In genomic region chr15:49876401-49877038, GRCh38 we compare ENCODE assay signal across 9 cellular contexts.
DNase-seq lines count a peak whose midpoint lies in the region; ATAC-seq, FAIRE-seq and TF ChIP-seq lines count a peak whose summit lies in the region.
"Had no signal": no experiment of that assay in that cellular context is flagged by ENCODE, and none has a peak within 500 bp of the region (broad histone marks: within the 10 kb centered on the region; RNA-seq: fewer than 3 reads in every experiment).

No MANE protein-coding gene starts in this region.

- no peaks in the 10 kb centered on the region for H3K27me3 ChIP-seq in colonic mucosa
- H3K27me3 ChIP-seq in mesenchymal stem cell (ENCODE audit: control insufficient read depth in 1 of 2, insufficient read depth in 1 of 2, low read length in 2 of 2): no peaks in the 10 kb centered on the region
- no peaks in the 10 kb centered on the region for H3K27me3 ChIP-seq in vagina

- TF ChIP-seq POLR2A in vagina (IDR thresholded peaks at IDR 0.05) (no peak), GM12891 (IDR thresholded peaks at IDR 0.05; ENCODE audit: low read depth, low read length) (no peak)

- H2BK120ac ChIP-seq in mesenchymal stem cell (ENCODE audit: low read depth, low read length): peak overlapping the region; percentile 19

- no peaks in the 10 kb centered on the region for H3K79me1 ChIP-seq in mesenchymal stem cell (replicated peaks; ENCODE audit: low read length, poor library complexity, severe bottlenecking)

- H3K9me3 Mint-ChIP-seq in stimulated activated naive B cell treated with anti-CD40 and anti-IgM and Interleukin-4, amounts not matched to agents 10 μg/mL and 1 μg/mL and 100 μg/mL, for 72 hours: no peaks in the 10 kb centered on the region
- H3K9me3 Mint-ChIP-seq: activated B cell treated with CpG ODN at 0.5 μM for 24 hours had no signal

- H3K4me1 ChIP-seq in colonic mucosa (peaks cover 6% of the 10 kb centered on the region), mesenchymal stem cell (ENCODE audit: control insufficient read depth, insufficient read depth, low read depth, low read length) (no peaks in the 10 kb centered on the region), vagina (peaks cover 40% of the 10 kb centered on the region)

- H2BK12ac ChIP-seq in mesenchymal stem cell (ENCODE audit: low read length in 2 of 2): peak overlapping the region in 1 of 2 experiments; percentile 32

- FAIRE-seq in GM12891 (lab: Jason Lieb, UNC): no peak

- TF ChIP-seq CTCF in colonic mucosa (IDR thresholded peaks at IDR 0.05): peak; percentile 32
- TF ChIP-seq CTCF in vagina (IDR thresholded peaks at IDR 0.05): peak in 2 of 3 experiments; percentile 13 to 25

- no peak overlapping the region for H2AFZ ChIP-seq in mesenchymal stem cell (ENCODE audit: low read depth, low read length)

- H3K4ac ChIP-seq in mesenchymal stem cell (ENCODE audit: low read depth in 1 of 2, low read length in 2 of 2): peak overlapping the region in 1 of 2 experiments; percentile 22

- no peak overlapping the region for H3K4me3 Mint-ChIP-seq in stimulated activated naive B cell treated with anti-CD40 and anti-IgM and Interleukin-4, amounts not matched to agents 10 μg/mL and 1 μg/mL and 100 μg/mL, for 72 hours
- H3K4me3 Mint-ChIP-seq: activated B cell treated with CpG ODN at 0.5 μM for 24 hours had no signal

- peak overlapping the region; percentile 44 to 66 for H3K18ac ChIP-seq in mesenchymal stem cell (ENCODE audit: low read depth in 1 of 2, low read length in 2 of 2)

- peak; percentile 89 for ATAC-seq in Right ventricle myocardium inferior
- no peak for ATAC-seq in stimulated activated naive B cell treated with anti-CD40 and anti-IgM and Interleukin-4, amounts not matched to agents 10 μg/mL and 1 μg/mL and 100 μg/mL, for 72 hours (replicated peaks)

- no peak for DNase-seq in Right ventricle myocardium inferior (ENCODE audit: missing footprints)
- no peak for DNase-seq in cardiac septum (ENCODE audit: low spot score)
- DNase-seq in colonic mucosa: no peak
- no peak for DNase-seq in mesenchymal stem cell
- no peak for DNase-seq in vagina (ENCODE audit: extremely low spot score in 2 of 2)
- DNase-seq in stimulated activated naive B cell treated with anti-CD40 and anti-IgM and Interleukin-4, amounts not matched to agents 10 μg/mL and 1 μg/mL and 100 μg/mL, for 72 hours: no peak
- DNase-seq in GM12891 (ENCODE audit: insufficient read length, low spot score): no peak
- DNase-seq in stimulated activated CD4-positive, alpha-beta T cell treated with anti-CD3 and anti-CD28 coated beads, Interleukin-4, amount 100 ng/mL, for 24 hours: no peak
- DNase-seq: activated B cell treated with CpG ODN at 0.5 μM for 24 hours had no signal

- 44% methylated on average over 5 of the region's 5 CpGs for WGBS in mesenchymal stem cell

- H3K27ac ChIP-seq in colonic mucosa (peak overlapping the region; percentile 58), mesenchymal stem cell (ENCODE audit: low read length, poor library complexity, severe bottlenecking) (no peak overlapping the region), vagina (peak overlapping the region; percentile 84)

- H2BK5ac ChIP-seq in mesenchymal stem cell (ENCODE audit: low read depth, low read length, poor library complexity, severe bottlenecking): no peak overlapping the region

- H4K8ac ChIP-seq in mesenchymal stem cell (ENCODE audit: low read length): peak overlapping the region; percentile 66

- H3K4me3 ChIP-seq in colonic mucosa: no peak overlapping the region
- H3K4me3 ChIP-seq in mesenchymal stem cell (ENCODE audit: insufficient read depth in 1 of 2, low read depth in 1 of 2, low read length in 2 of 2): no peak overlapping the region
- no peak overlapping the region for H3K4me3 ChIP-seq in vagina

- H3K23ac ChIP-seq in mesenchymal stem cell (ENCODE audit: low read length in 2 of 2): no peak overlapping the region

- no peak overlapping the region for H2BK15ac ChIP-seq in mesenchymal stem cell (ENCODE audit: low read depth, poor library complexity, severe bottlenecking)

- no peak overlapping the region for H3K4me2 ChIP-seq in mesenchymal stem cell (ENCODE audit: low read length, poor library complexity, severe bottlenecking)

- no peaks in the 10 kb centered on the region for H3K36me3 Mint-ChIP-seq in stimulated activated naive B cell treated with anti-CD40 and anti-IgM and Interleukin-4, amounts not matched to agents 10 μg/mL and 1 μg/mL and 100 μg/mL, for 72 hours

- intact Hi-C loops in Right ventricle myocardium inferior (cut with DNase I) (loop anchor here (1.0 to 5.0 kb wide), 3 partner anchors 111 to 178 kb away; no protein-coding TSS in a partner anchor), cardiac septum (cut with DNase I) (no loop called here), colonic mucosa (cut with DNase I) (loop anchor here (5.0 kb wide), 1 partner anchor 126 kb away; no protein-coding TSS in a partner anchor), vagina (cut with DNase I) (loop anchor here (5.0 kb wide), 1 partner anchor 254 kb away; the partner anchor contains the start of genes DTWD1 and FAM227B)

- H3K27ac Mint-ChIP-seq in stimulated activated naive B cell treated with anti-CD40 and anti-IgM and Interleukin-4, amounts not matched to agents 10 μg/mL and 1 μg/mL and 100 μg/mL, for 72 hours: no peak overlapping the region
- H3K27ac Mint-ChIP-seq: activated B cell treated with CpG ODN at 0.5 μM for 24 hours had no signal

- H2AK5ac ChIP-seq in mesenchymal stem cell (ENCODE audit: low read length, severe bottlenecking): no peak overlapping the region

- H3K27me3 Mint-ChIP-seq in stimulated activated naive B cell treated with anti-CD40 and anti-IgM and Interleukin-4, amounts not matched to agents 10 μg/mL and 1 μg/mL and 100 μg/mL, for 72 hours: no peaks in the 10 kb centered on the region
- H3K27me3 Mint-ChIP-seq: activated B cell treated with CpG ODN at 0.5 μM for 24 hours had no signal

- H3K9ac ChIP-seq in colonic mucosa (ENCODE audit: low read depth in 2 of 2, low read length in 2 of 2): no peak overlapping the region
- H3K9ac ChIP-seq in mesenchymal stem cell (ENCODE audit: low read length): peak overlapping the region; percentile 86

- H3K14ac ChIP-seq in mesenchymal stem cell (ENCODE audit: low read length in 2 of 2): no peak overlapping the region

- H3K36me3 ChIP-seq in colonic mucosa (no peaks in the 10 kb centered on the region), mesenchymal stem cell (ENCODE audit: control insufficient read depth in 1 of 2, insufficient read depth in 2 of 2, low read depth in 1 of 2, low read length in 2 of 2) (peaks cover 0 to 6% of the 10 kb centered on the region in 2 experiments), vagina (no peaks in the 10 kb centered on the region)

- H3K4me1 Mint-ChIP-seq in stimulated activated naive B cell treated with anti-CD40 and anti-IgM and Interleukin-4, amounts not matched to agents 10 μg/mL and 1 μg/mL and 100 μg/mL, for 72 hours: peaks cover 0 to 5% of the 10 kb centered on the region in 2 donors
- H3K4me1 Mint-ChIP-seq: activated B cell treated with CpG ODN at 0.5 μM for 24 hours had no signal

- H3K9me3 ChIP-seq in colonic mucosa (no peaks in the 10 kb centered on the region), mesenchymal stem cell (ENCODE audit: control insufficient read depth, low read length) (no peaks in the 10 kb centered on the region), vagina (no peaks in the 10 kb centered on the region)

- H4K91ac ChIP-seq in mesenchymal stem cell (ENCODE audit: low read length): no peak overlapping the region

TF ChIP-seq in GM12891, 5 proteins besides CTCF, POLR2A, EP300 and RAD21:
- TF ChIP-seq SPI1 (IDR thresholded peaks at IDR 0.05; ENCODE audit: low read depth, low read length) (no peak), TAF1 (IDR thresholded peaks at IDR 0.05; ENCODE audit: low read depth, low read length) (no peak), PAX5 (IDR thresholded peaks at IDR 0.05; ENCODE audit: insufficient read depth, low read length, severe bottlenecking) (no peak), POLR2AphosphoS5 (IDR thresholded peaks at IDR 0.05; ENCODE audit: low read depth, low read length) (no peak), POU2F2 (IDR thresholded peaks at IDR 0.05; ENCODE audit: low read depth, low read length) (no peak)
